In the genomic region with DNA sequence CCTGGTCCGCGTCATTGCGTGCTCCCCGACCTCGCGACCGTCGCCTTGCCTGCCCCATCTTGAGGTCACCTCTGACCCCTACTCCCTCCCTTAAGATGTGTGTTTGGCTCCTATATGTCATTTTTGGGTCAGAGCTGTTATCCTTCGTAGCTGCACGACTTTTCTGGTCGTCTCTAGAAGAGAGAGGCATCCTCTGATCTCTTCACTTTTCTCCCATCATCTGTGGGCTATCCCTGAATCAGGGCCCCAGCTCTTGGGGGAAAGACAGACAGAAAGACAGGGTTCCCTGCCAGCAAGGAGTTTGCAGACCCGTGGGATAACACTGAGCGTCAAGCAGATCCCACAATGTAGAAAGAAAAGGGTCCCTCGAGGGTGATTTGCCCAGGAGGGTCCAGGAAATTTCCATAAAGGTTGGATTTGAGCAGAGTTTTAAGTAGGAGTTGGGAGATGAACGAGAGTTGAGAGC, we compare ENCODE assay signal across 8 cellular contexts. TPM values are rescaled to one million over a fixed set of nuclear protein-coding genes. Genes with fewer than 3 reads are reported as not detected.
DNase-seq lines count a peak whose midpoint lies in the region; ATAC-seq, FAIRE-seq and TF ChIP-seq lines count a peak whose summit lies in the region.

No MANE protein-coding gene starts in this region.

- no peaks in the 10 kb centered on the region for H3K9me3 Mint-ChIP-seq in T-cell

- peaks cover 11 to 12% of the 10 kb centered on the region in 2 donors for H3K27me3 Mint-ChIP-seq in T-cell

- H3K36me3 Mint-ChIP-seq in T-cell, result peaks cover 9% of the 10 kb centered on the region

- H3K36me3 ChIP-seq in gastrocnemius medialis, result no peaks in the 10 kb centered on the region

- H3K4me3 Mint-ChIP-seq in T-cell, result peak overlapping the region; percentile 92 to 96 (median 93)

- TF ChIP-seq CTCF in fibroblast of the aortic adventitia (IDR thresholded peaks at IDR 0.05; ENCODE audit: insufficient read depth, low read length) (no peak), gastrocnemius medialis (IDR thresholded peaks at IDR 0.05 in 4 of 5, conservative IDR thresholded peaks at IDR 0.05 in 1 of 5) (no peak)

- POLR2A ChIA-PET in T-cell (lab: Charles Lee), result no interaction called here

- no peaks in the 10 kb centered on the region for H3K9me3 ChIP-seq in gastrocnemius medialis

- CTCF ChIA-PET in T-cell (lab: Charles Lee), result no interaction called here

- in situ Hi-C loops in gastrocnemius medialis (cut with MboI; ENCODE audit: low sequenced_read_pairs in 4 of 4), result no loop called here

- TF ChIP-seq POLR2A in GM12891 (IDR thresholded peaks at IDR 0.05; ENCODE audit: low read depth, low read length) (no peak), gastrocnemius medialis (IDR thresholded peaks at IDR 0.05) (no peak)

- peaks cover 25 to 50% of the 10 kb centered on the region in 2 donors for H3K4me1 ChIP-seq in gastrocnemius medialis

- peak overlapping the region; percentile 94 to 98 for H3K27ac Mint-ChIP-seq in T-cell

- peak; percentile 23 for FAIRE-seq in GM12891 (lab: Jason Lieb, UNC)

- H3K4me3 ChIP-seq in fibroblast of the aortic adventitia (ENCODE audit: low read depth, low read length) (peak overlapping the region; percentile 97), gastrocnemius medialis (peak overlapping the region; percentile 79 to 98 (median 88))

- peak overlapping the region; percentile 85 to 95 (median 89) for H3K27ac ChIP-seq in gastrocnemius medialis

- H3K27me3 ChIP-seq in gastrocnemius medialis, result no peaks in the 10 kb centered on the region

- ATAC-seq in T-cell (replicated peaks in 1 of 4) (no peak), gastrocnemius medialis (no peak)

- intact Hi-C loops in gastrocnemius medialis (cut with DNase I; ENCODE audit: low total_unique reads), result loop anchor here (5.0 kb wide), 1 partner anchor 215 kb away; no protein-coding TSS in a partner anchor

- H3K4me1 Mint-ChIP-seq in T-cell, result peaks cover 45 to 50% (median 49%) of the 10 kb centered on the region in 3 donors

- DNase-seq in GM12891 (ENCODE audit: insufficient read length, low spot score) (no peak), T-cell (no peak), fibroblast of the aortic adventitia (ENCODE audit: low read depth) (no peak), gastrocnemius medialis (no peak), NCI-H1105 (lab: John Stamatoyannopoulos, UW) (no peak), NCI-H1417 (lab: John Stamatoyannopoulos, UW) (no peak), NOMO-1 treated with dmso at 0.1 percent for 144 hours (lab: John Stamatoyannopoulos, UW; ENCODE audit: unreplicated experiment) (no peak)
- DNase-seq in activated CD4-positive, CD25-positive, alpha-beta regulatory T cell treated with anti-CD3 and anti-CD28 coated beads, Interleukin-2, amount 50 U/mL, for 72 hours, result no peak

TF ChIP-seq in GM12891, 5 proteins besides CTCF, POLR2A, EP300 and RAD21:
- TF ChIP-seq SPI1 (IDR thresholded peaks at IDR 0.05; ENCODE audit: low read depth, low read length) (no peak), POLR2AphosphoS5 (IDR thresholded peaks at IDR 0.05; ENCODE audit: low read depth, low read length) (no peak), TAF1 (IDR thresholded peaks at IDR 0.05; ENCODE audit: low read depth, low read length) (no peak), POU2F2 (IDR thresholded peaks at IDR 0.05; ENCODE audit: low read depth, low read length) (no peak), PAX5 (IDR thresholded peaks at IDR 0.05; ENCODE audit: insufficient read depth, low read length, severe bottlenecking) (no peak)

RNA-seq across cellular contexts. Expression of a gene that starts 0.6 kb away (rescaled TPM):
- 11.2 TPM for polyA plus RNA-seq in GM12891 (2012; ENCODE audit: low read depth, missing spikeins)
- total RNA-seq in T-cell, result 10 to 100 TPM; 34.1 to 39.8 (median 38.0) TPM
- total RNA-seq in fibroblast of the aortic adventitia (ENCODE audit: low replicate concordance), result 20.4 and 29.4 TPM in 2 replicates
- 10 to 100 TPM; 10.7 to 17.0 (median 13.5) TPM for total RNA-seq in gastrocnemius medialis

RNA-seq across cellular contexts. Expression of a gene that starts 16.2 kb away (rescaled TPM):
- 0.37 TPM for polyA plus RNA-seq in GM12891 (2012; ENCODE audit: low read depth, missing spikeins)
- 1 to 10 TPM; 3.3 to 8.6 (median 4.7) TPM for total RNA-seq in T-cell
- 0.09 and 4.9 TPM in 2 replicates for total RNA-seq in fibroblast of the aortic adventitia (ENCODE audit: low replicate concordance)
- total RNA-seq in gastrocnemius medialis, result 1 to 10 TPM; 1.8 to 3.7 (median 3.3) TPM
